In the genomic region with DNA sequence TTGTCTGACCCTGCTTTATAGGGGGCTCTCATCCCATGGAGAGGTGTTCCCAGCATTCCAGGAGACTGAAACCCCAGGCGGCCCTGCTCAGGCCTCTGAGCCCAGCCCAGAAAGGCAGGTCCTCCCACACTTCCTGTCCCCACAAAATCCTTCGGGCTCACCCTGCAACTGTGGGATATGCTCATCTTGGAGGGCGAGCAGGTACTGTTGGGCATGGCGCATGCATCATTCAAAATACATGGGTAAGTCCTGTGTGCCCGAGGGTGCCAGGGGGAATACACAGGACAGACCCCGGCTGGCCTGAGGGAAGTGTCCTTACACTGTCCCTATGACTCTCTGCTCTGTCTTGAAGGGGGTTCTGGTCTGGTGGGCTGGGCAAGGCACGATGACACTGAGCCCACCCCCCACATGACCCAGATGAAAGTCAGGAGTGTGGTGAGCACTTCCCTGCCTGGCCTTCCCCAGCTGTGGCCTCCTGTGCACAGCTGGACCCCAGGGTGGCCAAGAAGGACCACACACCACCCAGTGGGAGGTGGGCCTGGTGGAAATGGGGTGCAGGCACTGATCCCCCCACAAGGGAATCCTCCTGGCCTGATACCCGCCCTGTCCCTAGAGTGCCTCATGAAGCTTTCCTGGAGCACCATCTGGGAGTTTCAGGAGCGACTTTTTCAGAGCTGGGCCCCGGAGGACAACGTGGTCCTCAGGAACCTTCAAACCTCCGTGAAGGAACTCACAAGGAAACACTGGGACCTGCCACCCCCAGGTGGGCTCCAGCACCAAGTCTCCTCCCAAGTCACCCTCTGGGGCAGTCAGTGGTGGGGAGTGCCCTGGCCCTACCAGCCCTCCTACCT, we compare ENCODE assay signal across 1 cellular context.
TF ChIP-seq lines count a peak whose summit lies in the region.

No MANE protein-coding gene starts in this region.

TF ChIP-seq in HepG2, 621 proteins besides CTCF, POLR2A, EP300 and RAD21:
- TF ChIP-seq, protein P1, sequence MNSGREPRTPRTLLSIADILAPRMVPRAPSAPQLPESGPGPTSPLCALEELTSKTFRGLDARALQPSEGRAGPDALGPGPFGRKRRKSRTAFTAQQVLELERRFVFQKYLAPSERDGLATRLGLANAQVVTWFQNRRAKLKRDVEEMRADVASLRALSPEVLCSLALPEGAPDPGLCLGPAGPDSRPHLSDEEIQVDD (CRISPR knock-in tag; IDR thresholded peaks at IDR 0.05; ENCODE audit: borderline replicate concordance), result no peak
- TF ChIP-seq, protein P2, sequence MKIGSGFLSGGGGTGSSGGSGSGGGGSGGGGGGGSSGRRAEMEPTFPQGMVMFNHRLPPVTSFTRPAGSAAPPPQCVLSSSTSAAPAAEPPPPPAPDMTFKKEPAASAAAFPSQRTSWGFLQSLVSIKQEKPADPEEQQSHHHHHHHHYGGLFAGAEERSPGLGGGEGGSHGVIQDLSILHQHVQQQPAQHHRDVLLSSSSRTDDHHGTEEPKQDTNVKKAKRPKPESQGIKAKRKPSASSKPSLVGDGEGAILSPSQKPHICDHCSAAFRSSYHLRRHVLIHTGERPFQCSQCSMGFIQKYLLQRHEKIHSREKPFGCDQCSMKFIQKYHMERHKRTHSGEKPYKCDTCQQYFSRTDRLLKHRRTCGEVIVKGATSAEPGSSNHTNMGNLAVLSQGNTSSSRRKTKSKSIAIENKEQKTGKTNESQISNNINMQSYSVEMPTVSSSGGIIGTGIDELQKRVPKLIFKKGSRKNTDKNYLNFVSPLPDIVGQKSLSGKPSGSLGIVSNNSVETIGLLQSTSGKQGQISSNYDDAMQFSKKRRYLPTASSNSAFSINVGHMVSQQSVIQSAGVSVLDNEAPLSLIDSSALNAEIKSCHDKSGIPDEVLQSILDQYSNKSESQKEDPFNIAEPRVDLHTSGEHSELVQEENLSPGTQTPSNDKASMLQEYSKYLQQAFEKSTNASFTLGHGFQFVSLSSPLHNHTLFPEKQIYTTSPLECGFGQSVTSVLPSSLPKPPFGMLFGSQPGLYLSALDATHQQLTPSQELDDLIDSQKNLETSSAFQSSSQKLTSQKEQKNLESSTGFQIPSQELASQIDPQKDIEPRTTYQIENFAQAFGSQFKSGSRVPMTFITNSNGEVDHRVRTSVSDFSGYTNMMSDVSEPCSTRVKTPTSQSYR (CRISPR knock-in tag; IDR thresholded peaks at IDR 0.05; ENCODE audit: borderline replicate concordance), result no peak
- no peak for TF ChIP-seq SNAI1 (CRISPR knock-in tag; IDR thresholded peaks at IDR 0.05; ENCODE audit: borderline replicate concordance)
- TF ChIP-seq KLF13 (CRISPR knock-in tag; IDR thresholded peaks at IDR 0.05), result no peak
- TF ChIP-seq ZNF317 (CRISPR knock-in tag; IDR thresholded peaks at IDR 0.05), result no peak
- TF ChIP-seq, protein P3, sequence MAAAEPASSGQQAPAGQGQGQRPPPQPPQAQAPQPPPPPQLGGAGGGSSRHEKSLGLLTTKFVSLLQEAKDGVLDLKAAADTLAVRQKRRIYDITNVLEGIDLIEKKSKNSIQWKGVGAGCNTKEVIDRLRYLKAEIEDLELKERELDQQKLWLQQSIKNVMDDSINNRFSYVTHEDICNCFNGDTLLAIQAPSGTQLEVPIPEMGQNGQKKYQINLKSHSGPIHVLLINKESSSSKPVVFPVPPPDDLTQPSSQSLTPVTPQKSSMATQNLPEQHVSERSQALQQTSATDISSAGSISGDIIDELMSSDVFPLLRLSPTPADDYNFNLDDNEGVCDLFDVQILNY (CRISPR knock-in tag; conservative IDR thresholded peaks at IDR 0.05), result no peak
- TF ChIP-seq RELA (CRISPR knock-in tag; IDR thresholded peaks at IDR 0.05), result no peak
- no peak for TF ChIP-seq IKZF4 (CRISPR knock-in tag; IDR thresholded peaks at IDR 0.05; ENCODE audit: borderline replicate concordance, low read depth, not compliant biosample characterization)
- TF ChIP-seq MTA3 (CRISPR knock-in tag; IDR thresholded peaks at IDR 0.05), result no peak
- TF ChIP-seq, protein P4, sequence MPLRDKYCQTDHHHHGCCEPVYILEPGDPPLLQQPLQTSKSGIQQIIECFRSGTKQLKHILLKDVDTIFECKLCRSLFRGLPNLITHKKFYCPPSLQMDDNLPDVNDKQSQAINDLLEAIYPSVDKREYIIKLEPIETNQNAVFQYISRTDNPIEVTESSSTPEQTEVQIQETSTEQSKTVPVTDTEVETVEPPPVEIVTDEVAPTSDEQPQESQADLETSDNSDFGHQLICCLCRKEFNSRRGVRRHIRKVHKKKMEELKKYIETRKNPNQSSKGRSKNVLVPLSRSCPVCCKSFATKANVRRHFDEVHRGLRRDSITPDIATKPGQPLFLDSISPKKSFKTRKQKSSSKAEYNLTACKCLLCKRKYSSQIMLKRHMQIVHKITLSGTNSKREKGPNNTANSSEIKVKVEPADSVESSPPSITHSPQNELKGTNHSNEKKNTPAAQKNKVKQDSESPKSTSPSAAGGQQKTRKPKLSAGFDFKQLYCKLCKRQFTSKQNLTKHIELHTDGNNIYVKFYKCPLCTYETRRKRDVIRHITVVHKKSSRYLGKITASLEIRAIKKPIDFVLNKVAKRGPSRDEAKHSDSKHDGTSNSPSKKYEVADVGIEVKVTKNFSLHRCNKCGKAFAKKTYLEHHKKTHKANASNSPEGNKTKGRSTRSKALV (CRISPR knock-in tag; IDR thresholded peaks at IDR 0.05), result no peak
- no peak for TF ChIP-seq TGIF2 (CRISPR knock-in tag; IDR thresholded peaks at IDR 0.05)
- no peak for TF ChIP-seq SKI (IDR thresholded peaks at IDR 0.05; ENCODE audit: partially characterized antibody)
- TF ChIP-seq BCL6 (CRISPR knock-in tag; IDR thresholded peaks at IDR 0.05), result no peak
- no peak for TF ChIP-seq NR2C2 (CRISPR knock-in tag; IDR thresholded peaks at IDR 0.05; ENCODE audit: borderline replicate concordance)
